ENCODE assay signal across 27 cellular contexts in the genomic region with DNA sequence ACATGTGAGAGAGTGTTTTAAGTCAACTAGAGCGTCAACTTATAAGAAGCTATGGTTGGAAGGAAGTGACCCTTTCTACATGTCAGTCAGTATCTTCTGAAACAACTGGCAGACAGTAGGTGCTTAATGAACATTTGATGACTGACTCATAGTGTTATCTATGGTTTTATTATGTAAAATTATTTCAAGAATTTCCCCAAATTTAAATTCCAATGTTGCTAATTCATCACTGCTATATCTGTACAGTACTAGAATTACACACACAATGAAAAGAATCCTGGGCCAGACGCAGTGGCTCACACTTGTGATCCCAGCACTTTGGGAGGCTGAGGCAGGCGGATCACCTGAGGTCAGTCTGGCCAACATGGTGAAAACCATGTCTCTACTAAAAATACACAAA.
"Had no signal": no experiment of that assay in that cellular context is flagged by ENCODE, and none has a peak within 500 bp of the region (broad histone marks: within the 10 kb centered on the region; RNA-seq: fewer than 3 reads in every experiment).

No MANE protein-coding gene starts in this region.

- H3K27me3 ChIP-seq: left lung, pancreas, sigmoid colon, tibial nerve, uterus had no signal

- H3K4me1 ChIP-seq: left lung, lower lobe of right lung, pancreas, prostate gland, sigmoid colon, tibial nerve, uterus had no signal

- DNase-seq: hypothalamus; immature natural killer cell; kidney; left colon; left lung; lower lobe of right lung; mammary epithelial cell; mesenchymal stem cell; naive thymus-derived CD8-positive, alpha-beta T cell; nucleus accumbens; pancreas; posterior cingulate gyrus; retina; right cardiac atrium; sigmoid colon; stimulated activated CD4-positive, alpha-beta T cell treated with anti-CD3 and anti-CD28 coated beads, Interleukin-1b, Interleukin-23, amount 100 ng/mL, for 48 hours; stimulated activated CD4-positive, alpha-beta T cell treated with anti-CD3 and anti-CD28 coated beads, Interleukin-2, amount 100 ng/mL, for 48 hours; stimulated activated CD4-positive, alpha-beta T cell treated with anti-CD3 and anti-CD28 coated beads, Interleukin-4, amount 100 ng/mL, for 4 hours; stimulated activated CD8-positive, alpha-beta memory T cell treated with anti-CD3 and anti-CD28 coated beads, Interleukin-4, amount 100 ng/mL, for 48 hours; stimulated activated naive CD4-positive, alpha-beta T cell treated with Interleukin-2 at 50 U/mL for 16 hours; stimulated activated naive CD8-positive, alpha-beta T cell treated with anti-CD3 and anti-CD28 coated beads, Interleukin-15, amount 100 ng/mL, for 72 hours; substantia nigra; uterus had no signal

- H3K9me3 ChIP-seq: left lung, lower lobe of right lung, pancreas, prostate gland, sigmoid colon, tibial nerve, uterus had no signal

- H3K4me3 ChIP-seq: left lung, lower lobe of right lung, pancreas, prostate gland, sigmoid colon, smooth muscle cell, tibial nerve, uterus had no signal

- H3K36me3 ChIP-seq: left lung, lower lobe of right lung, pancreas, prostate gland, sigmoid colon, tibial nerve, uterus had no signal

- ATAC-seq: left colon; left lung; lower lobe of right lung; naive thymus-derived CD8-positive, alpha-beta T cell; pancreas; right cardiac atrium; stimulated activated memory B cell treated with anti-CD40 and anti-IgM and Interleukin-4, amounts not matched to agents 10 μg/mL and 1 μg/mL and 100 μg/mL, for 72 hours; stimulated activated naive CD8-positive, alpha-beta T cell treated with anti-CD3 and anti-CD28 coated beads, Interleukin-15, amount 100 ng/mL, for 72 hours had no signal

- H3K4me2 ChIP-seq: smooth muscle cell had no signal

- H3K27ac ChIP-seq: left lung, lower lobe of right lung, pancreas, prostate gland, sigmoid colon, tibial nerve, uterus had no signal
